ENCODE assay signal across 8 cellular contexts in the genomic region with DNA sequence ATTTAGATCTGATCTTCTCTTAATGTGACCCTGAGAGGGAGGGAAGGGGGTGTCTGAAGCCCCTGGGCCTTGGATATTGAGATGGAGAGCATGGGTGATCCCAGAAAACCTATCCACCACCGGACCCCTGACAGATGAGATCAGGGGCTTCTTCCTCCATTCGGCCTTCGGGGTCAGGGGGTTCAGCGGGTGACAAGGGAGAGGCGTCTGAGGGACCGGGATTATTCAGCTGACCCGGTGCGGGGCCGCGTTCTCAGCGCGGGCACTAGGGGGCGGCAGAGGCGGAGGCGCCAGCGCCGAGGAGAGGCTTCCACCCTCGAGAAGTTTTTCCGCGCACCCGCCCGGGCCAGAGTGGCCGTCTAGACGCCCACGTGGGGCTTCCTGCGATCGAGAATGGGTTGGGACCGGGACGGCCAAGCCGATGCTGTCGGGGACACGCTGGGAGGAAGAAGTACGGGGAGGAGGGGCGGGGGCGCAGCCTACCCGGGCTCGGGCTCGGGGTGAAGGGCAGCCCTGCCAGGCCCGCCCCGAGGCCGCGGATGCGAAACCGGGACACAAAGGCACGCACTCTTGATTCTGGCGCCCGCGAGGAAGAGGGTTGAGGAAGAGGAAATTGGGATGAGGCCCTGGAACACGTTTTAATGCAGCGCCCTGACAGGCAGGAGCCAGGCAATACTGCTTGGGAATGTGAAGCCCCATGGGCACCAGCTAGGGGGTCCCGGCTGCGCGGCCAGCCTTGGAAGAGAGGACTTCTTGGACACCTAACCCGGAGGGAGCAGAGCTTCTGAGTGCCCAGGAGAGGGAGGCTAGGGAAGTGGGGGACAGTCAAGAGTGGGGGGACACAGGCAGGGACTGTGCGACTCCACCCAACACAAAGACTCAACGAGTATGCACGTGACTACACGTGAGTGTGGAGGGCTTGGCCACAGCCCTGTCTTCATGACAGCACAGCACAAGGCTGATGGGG. TPM values are rescaled to one million over a fixed set of nuclear protein-coding genes. Genes with fewer than 3 reads are reported as not detected.
DNase-seq lines count a peak whose midpoint lies in the region; ATAC-seq lines count a peak whose summit lies in the region.

No MANE protein-coding gene starts in this region.

- peaks cover 15% of the 10 kb centered on the region for H3K4me1 ChIP-seq in mononuclear cell (ENCODE audit: insufficient read depth, low read length)

- peak; percentile 78 for ATAC-seq in HG02798 (IDR thresholded peaks at IDR 0.05; ENCODE audit: poor library complexity, unreplicated experiment)

- H3K4me3 ChIP-seq in mononuclear cell (ENCODE audit: low read length): peak overlapping the region; percentile 3

- no peaks in the 10 kb centered on the region for H3K27me3 ChIP-seq in mononuclear cell (ENCODE audit: insufficient read depth, low read length)

- DNase-seq in EH (ENCODE audit: low read depth) (peak; percentile 68), NOMO-1 treated with dmso at 0.1 percent for 144 hours (lab: John Stamatoyannopoulos, UW; ENCODE audit: unreplicated experiment) (peak; percentile 59), epidermal melanocyte (ENCODE audit: insufficient read length, low spot score) (peak; percentile 83), kidney glomerular epithelial cell (lab: John Stamatoyannopoulos, UW) (no peak)
- peak; percentile 95 for DNase-seq in activated CD8-positive, alpha-beta memory T cell treated with anti-CD3 and anti-CD28 coated beads, Interleukin-2, amount 50 U/mL, for 48 hours
- DNase-seq in stimulated activated CD8-positive, alpha-beta memory T cell treated with anti-CD3 and anti-CD28 coated beads, Interleukin-15, amount 100 ng/mL, for 48 hours (ENCODE audit: low read depth in 2 of 2): peak; percentile 71 to 75

- H3K9me3 ChIP-seq in mononuclear cell (ENCODE audit: low read depth, low read length): no peaks in the 10 kb centered on the region

RNA-seq across cellular contexts. Expression of a gene that starts 30.6 kb away (rescaled TPM):
- 0.63 TPM for total RNA-seq in mononuclear cell

RNA-seq across cellular contexts. Expression of a gene that starts 38.8 kb away (rescaled TPM):
- 11.3 TPM for total RNA-seq in mononuclear cell

RNA-seq across cellular contexts. Expression of a gene that starts 39.0 kb away (rescaled TPM):
- total RNA-seq in mononuclear cell: 10.7 TPM

RNA-seq across cellular contexts. Expression of a gene that starts 42.8 kb away (rescaled TPM):
- 6.4 TPM for total RNA-seq in mononuclear cell

RNA-seq across cellular contexts. Expression of a gene that starts 46.7 kb away (rescaled TPM):
- total RNA-seq in mononuclear cell: 11.4 TPM
